ENCODE assay signal across 1 cellular context in the genomic region with DNA sequence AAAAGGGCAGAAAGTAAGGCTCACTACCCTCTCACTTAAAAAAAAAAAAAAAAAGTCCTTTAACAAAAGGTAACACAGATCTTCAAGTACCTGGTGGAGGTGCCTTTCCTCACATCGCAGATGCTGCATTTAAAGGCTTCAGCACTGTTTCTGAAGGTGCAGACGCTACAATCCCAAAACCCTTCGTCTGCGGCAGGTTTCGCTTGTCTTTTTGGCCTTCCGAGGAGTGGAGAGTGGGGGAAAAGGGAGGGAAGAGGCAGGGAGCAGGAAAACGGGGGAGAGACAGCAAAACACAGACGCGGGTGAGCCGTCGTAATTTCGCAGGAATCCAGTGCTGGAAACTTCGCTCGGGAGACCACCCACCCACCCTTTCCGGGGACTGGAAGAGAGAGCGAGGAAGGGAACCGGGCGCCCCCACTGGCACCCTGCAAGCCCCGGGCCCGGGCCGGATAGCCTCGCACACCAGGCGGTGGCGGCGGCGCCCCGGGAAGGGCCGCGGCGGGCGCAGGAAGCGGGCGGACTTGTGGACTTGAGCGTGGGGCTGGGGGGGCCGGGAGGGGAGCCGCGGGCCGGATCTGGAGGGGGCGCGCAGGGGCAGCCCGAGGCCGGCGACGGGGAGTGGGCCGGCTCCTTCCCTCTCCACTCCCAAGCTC.
TF ChIP-seq lines count a peak whose summit lies in the region.

TSS of gene RYBP (minus strand) at position 216 of the 653 bp plus-strand sequence.

TF ChIP-seq in WTC11, 78 proteins besides CTCF, POLR2A, EP300 and RAD21 (continued from another document):
- TF ChIP-seq, protein P1, sequence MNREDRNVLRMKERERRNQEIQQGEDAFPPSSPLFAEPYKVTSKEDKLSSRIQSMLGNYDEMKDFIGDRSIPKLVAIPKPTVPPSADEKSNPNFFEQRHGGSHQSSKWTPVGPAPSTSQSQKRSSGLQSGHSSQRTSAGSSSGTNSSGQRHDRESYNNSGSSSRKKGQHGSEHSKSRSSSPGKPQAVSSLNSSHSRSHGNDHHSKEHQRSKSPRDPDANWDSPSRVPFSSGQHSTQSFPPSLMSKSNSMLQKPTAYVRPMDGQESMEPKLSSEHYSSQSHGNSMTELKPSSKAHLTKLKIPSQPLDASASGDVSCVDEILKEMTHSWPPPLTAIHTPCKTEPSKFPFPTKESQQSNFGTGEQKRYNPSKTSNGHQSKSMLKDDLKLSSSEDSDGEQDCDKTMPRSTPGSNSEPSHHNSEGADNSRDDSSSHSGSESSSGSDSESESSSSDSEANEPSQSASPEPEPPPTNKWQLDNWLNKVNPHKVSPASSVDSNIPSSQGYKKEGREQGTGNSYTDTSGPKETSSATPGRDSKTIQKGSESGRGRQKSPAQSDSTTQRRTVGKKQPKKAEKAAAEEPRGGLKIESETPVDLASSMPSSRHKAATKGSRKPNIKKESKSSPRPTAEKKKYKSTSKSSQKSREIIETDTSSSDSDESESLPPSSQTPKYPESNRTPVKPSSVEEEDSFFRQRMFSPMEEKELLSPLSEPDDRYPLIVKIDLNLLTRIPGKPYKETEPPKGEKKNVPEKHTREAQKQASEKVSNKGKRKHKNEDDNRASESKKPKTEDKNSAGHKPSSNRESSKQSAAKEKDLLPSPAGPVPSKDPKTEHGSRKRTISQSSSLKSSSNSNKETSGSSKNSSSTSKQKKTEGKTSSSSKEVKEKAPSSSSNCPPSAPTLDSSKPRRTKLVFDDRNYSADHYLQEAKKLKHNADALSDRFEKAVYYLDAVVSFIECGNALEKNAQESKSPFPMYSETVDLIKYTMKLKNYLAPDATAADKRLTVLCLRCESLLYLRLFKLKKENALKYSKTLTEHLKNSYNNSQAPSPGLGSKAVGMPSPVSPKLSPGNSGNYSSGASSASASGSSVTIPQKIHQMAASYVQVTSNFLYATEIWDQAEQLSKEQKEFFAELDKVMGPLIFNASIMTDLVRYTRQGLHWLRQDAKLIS (CRISPR knock-in tag; IDR thresholded peaks at IDR 0.05; ENCODE audit: borderline replicate concordance) = no peak
- TF ChIP-seq, protein P2, sequence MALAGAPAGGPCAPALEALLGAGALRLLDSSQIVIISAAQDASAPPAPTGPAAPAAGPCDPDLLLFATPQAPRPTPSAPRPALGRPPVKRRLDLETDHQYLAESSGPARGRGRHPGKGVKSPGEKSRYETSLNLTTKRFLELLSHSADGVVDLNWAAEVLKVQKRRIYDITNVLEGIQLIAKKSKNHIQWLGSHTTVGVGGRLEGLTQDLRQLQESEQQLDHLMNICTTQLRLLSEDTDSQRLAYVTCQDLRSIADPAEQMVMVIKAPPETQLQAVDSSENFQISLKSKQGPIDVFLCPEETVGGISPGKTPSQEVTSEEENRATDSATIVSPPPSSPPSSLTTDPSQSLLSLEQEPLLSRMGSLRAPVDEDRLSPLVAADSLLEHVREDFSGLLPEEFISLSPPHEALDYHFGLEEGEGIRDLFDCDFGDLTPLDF (CRISPR knock-in tag; IDR thresholded peaks at IDR 0.05) = no peak
- TF ChIP-seq TP53 (CRISPR knock-in tag; IDR thresholded peaks at IDR 0.05) (no peak), ATF1 (CRISPR knock-in tag; IDR thresholded peaks at IDR 0.05) (no peak)
- TF ChIP-seq, protein P3, sequence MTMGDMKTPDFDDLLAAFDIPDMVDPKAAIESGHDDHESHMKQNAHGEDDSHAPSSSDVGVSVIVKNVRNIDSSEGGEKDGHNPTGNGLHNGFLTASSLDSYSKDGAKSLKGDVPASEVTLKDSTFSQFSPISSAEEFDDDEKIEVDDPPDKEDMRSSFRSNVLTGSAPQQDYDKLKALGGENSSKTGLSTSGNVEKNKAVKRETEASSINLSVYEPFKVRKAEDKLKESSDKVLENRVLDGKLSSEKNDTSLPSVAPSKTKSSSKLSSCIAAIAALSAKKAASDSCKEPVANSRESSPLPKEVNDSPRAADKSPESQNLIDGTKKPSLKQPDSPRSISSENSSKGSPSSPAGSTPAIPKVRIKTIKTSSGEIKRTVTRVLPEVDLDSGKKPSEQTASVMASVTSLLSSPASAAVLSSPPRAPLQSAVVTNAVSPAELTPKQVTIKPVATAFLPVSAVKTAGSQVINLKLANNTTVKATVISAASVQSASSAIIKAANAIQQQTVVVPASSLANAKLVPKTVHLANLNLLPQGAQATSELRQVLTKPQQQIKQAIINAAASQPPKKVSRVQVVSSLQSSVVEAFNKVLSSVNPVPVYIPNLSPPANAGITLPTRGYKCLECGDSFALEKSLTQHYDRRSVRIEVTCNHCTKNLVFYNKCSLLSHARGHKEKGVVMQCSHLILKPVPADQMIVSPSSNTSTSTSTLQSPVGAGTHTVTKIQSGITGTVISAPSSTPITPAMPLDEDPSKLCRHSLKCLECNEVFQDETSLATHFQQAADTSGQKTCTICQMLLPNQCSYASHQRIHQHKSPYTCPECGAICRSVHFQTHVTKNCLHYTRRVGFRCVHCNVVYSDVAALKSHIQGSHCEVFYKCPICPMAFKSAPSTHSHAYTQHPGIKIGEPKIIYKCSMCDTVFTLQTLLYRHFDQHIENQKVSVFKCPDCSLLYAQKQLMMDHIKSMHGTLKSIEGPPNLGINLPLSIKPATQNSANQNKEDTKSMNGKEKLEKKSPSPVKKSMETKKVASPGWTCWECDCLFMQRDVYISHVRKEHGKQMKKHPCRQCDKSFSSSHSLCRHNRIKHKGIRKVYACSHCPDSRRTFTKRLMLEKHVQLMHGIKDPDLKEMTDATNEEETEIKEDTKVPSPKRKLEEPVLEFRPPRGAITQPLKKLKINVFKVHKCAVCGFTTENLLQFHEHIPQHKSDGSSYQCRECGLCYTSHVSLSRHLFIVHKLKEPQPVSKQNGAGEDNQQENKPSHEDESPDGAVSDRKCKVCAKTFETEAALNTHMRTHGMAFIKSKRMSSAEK (CRISPR knock-in tag; IDR thresholded peaks at IDR 0.05; ENCODE audit: borderline replicate concordance) = no peak
